In genomic region chr4:2348786-2349185, GRCh38 we compare ENCODE assay signal across 21 cellular contexts.
A peak's percentile ranks its signal among the peaks of the same experiment; 100 is the strongest.
DNase-seq lines count a peak whose midpoint lies in the region; TF ChIP-seq lines count a peak whose summit lies in the region.
"Had no signal": no experiment of that assay in that cellular context is flagged by ENCODE, and none has a peak within 500 bp of the region (broad histone marks: within the 10 kb centered on the region; RNA-seq: fewer than 3 reads in every experiment).

No MANE protein-coding gene starts in this region.

- CTCF ChIA-PET in A673 (lab: Charles Lee), result no interaction called here

- TF ChIP-seq CTCF in fibroblast of mammary gland (conservative IDR thresholded peaks at IDR 0.05; ENCODE audit: control insufficient read depth, insufficient read depth, low read depth, low read length) (no peak), A673 (conservative IDR thresholded peaks at IDR 0.05; ENCODE audit: low read depth, low read length) (no peak)

- intact Hi-C loops in A673 (cut with micrococcal nuclease; ENCODE audit: unreplicated experiment), result no loop called here

- H3K4me1 Mint-ChIP-seq in activated naive CD4-positive, alpha-beta T cell treated with anti-CD3 and anti-CD28 coated beads, Interleukin-2, amount 50 U/mL, for 24 hours, result peaks cover 15% of the 10 kb centered on the region
- H3K4me1 Mint-ChIP-seq: CD14-positive monocyte had no signal

- H3K27ac Mint-ChIP-seq in activated naive CD4-positive, alpha-beta T cell treated with anti-CD3 and anti-CD28 coated beads, Interleukin-2, amount 50 U/mL, for 24 hours, result peak overlapping the region; percentile 30
- H3K27ac Mint-ChIP-seq: CD4-positive, alpha-beta T cell had no signal

- H3K4me3 Mint-ChIP-seq in activated naive CD4-positive, alpha-beta T cell treated with anti-CD3 and anti-CD28 coated beads, Interleukin-2, amount 50 U/mL, for 24 hours, result no peak overlapping the region
- H3K4me3 Mint-ChIP-seq: CD14-positive monocyte; CD4-positive, alpha-beta T cell; CD8-positive, alpha-beta memory T cell had no signal

- no peaks in the 10 kb centered on the region for H3K9me3 ChIP-seq in A673 (ENCODE audit: low read depth, low read length, poor library complexity, severe bottlenecking)
- H3K9me3 ChIP-seq: BE2C had no signal

- no peaks in the 10 kb centered on the region for H3K9me3 Mint-ChIP-seq in activated naive CD4-positive, alpha-beta T cell treated with anti-CD3 and anti-CD28 coated beads, Interleukin-2, amount 50 U/mL, for 24 hours
- H3K9me3 Mint-ChIP-seq: CD4-positive, alpha-beta T cell had no signal

- no peak overlapping the region for H3K27ac ChIP-seq in A673 (ENCODE audit: low read depth, low read length, poor library complexity, severe bottlenecking)
- H3K27ac ChIP-seq: 22Rv1; BLaER1 treated with 17β-estradiol and CSF1 and Interleukin-3, amounts not matched to agents 10 nM and 100 nM had no signal

- no peak for DNase-seq in activated naive CD4-positive, alpha-beta T cell (lab: John Stamatoyannopoulos, UW)
- peak; percentile 51 for DNase-seq in LHCN-M2 (ENCODE audit: low read depth)
- peak; percentile 8 for DNase-seq in fibroblast of mammary gland (ENCODE audit: low read depth)
- no peak for DNase-seq in GM19240 (ENCODE audit: insufficient read length, low spot score)
- DNase-seq in A673 (ENCODE audit: low spot score), result no peak
- DNase-seq: ACHN; AML-193; BE2C; CD4-positive, alpha-beta T cell; CD8-positive, alpha-beta memory T cell; DMS 273 treated with DMSO at 0.1 percent for 48 hours; DMS79; EL; GDM1; GOT3; HCEC 1CT had no signal

- no peaks in the 10 kb centered on the region for H3K36me3 ChIP-seq in A673 (ENCODE audit: insufficient read depth, low read length, poor library complexity, severe bottlenecking)
- H3K36me3 ChIP-seq: BE2C; BLaER1 treated with 17β-estradiol and CSF1 and Interleukin-3, amounts not matched to agents 10 nM and 100 nM had no signal

- H3K36me3 Mint-ChIP-seq in activated naive CD4-positive, alpha-beta T cell treated with anti-CD3 and anti-CD28 coated beads, Interleukin-2, amount 50 U/mL, for 24 hours, result peaks cover 16% of the 10 kb centered on the region
- H3K36me3 Mint-ChIP-seq: CD14-positive monocyte had no signal

- H3K4me3 ChIP-seq in fibroblast of mammary gland (ENCODE audit: control insufficient read depth, low read depth, low read length) (no peak overlapping the region), A673 (ENCODE audit: low read depth, low read length, poor library complexity, severe bottlenecking) (no peak overlapping the region)
- H3K4me3 ChIP-seq: BLaER1 treated with 17β-estradiol and CSF1 and Interleukin-3, amounts not matched to agents 10 nM and 100 nM; GM12878 had no signal

- POLR2A ChIA-PET in A673 (lab: Charles Lee; ENCODE audit: low non-redundant PET), result no interaction called here

- BruUV-seq in A673 (replicated peaks; lab: Mats Ljungman, UMichigan), result no TSS peak

- no peaks in the 10 kb centered on the region for H3K27me3 ChIP-seq in A673 (replicated peaks; ENCODE audit: insufficient read depth, low read depth, low read length, poor library complexity)
- H3K27me3 ChIP-seq: BE2C; BLaER1 treated with 17β-estradiol and CSF1 and Interleukin-3, amounts not matched to agents 10 nM and 100 nM had no signal

- no peaks in the 10 kb centered on the region for H3K4me1 ChIP-seq in A673 (ENCODE audit: insufficient read depth, low read length, poor library complexity, severe bottlenecking)
- H3K4me1 ChIP-seq: BE2C had no signal

- no peaks in the 10 kb centered on the region for H3K27me3 Mint-ChIP-seq in activated naive CD4-positive, alpha-beta T cell treated with anti-CD3 and anti-CD28 coated beads, Interleukin-2, amount 50 U/mL, for 24 hours
- H3K27me3 Mint-ChIP-seq: CD4-positive, alpha-beta T cell; CD8-positive, alpha-beta memory T cell had no signal

Comparison
In these comparisons a context has a peak if more than half of its experiments do, and no peak if none do; other contexts are left out.
1. DNase-seq: peak in LHCN-M2 (single experiment) and fibroblast of mammary gland (single experiment); none in activated naive CD4-positive, alpha-beta T cell (0 of 4), GM19240 (single experiment) and A673 (single experiment).